Comparison of ENCODE assay signal across 14 cellular contexts in genomic region chr18:34549367-34549766, GRCh38.
"Had no signal": no experiment of that assay in that cellular context is flagged by ENCODE, and none has a peak within 500 bp of the region (broad histone marks: within the 10 kb centered on the region; RNA-seq: fewer than 3 reads in every experiment).

No MANE protein-coding gene starts in this region.

- H3K9me3 Mint-ChIP-seq: dendritic cell treated with granulocyte-macrophage colony-stimulating factor and Interleukin-4, amounts not matched to agents 40 ng/mL and 50 ng/mL, for 4 days; stimulated activated naive CD8-positive, alpha-beta T cell treated with anti-CD3 and anti-CD28 coated beads, Interleukin-15, amount 100 ng/mL, for 72 hours had no signal

- H3K4me1 Mint-ChIP-seq: naive thymus-derived CD8-positive, alpha-beta T cell; stimulated activated naive B cell treated with anti-CD40 and anti-IgM and Interleukin-4, amounts not matched to agents 10 μg/mL and 1 μg/mL and 100 μg/mL, for 72 hours; stimulated activated naive CD8-positive, alpha-beta T cell treated with anti-CD3 and anti-CD28 coated beads, Interleukin-15, amount 100 ng/mL, for 72 hours had no signal

- H3K27me3 Mint-ChIP-seq: dendritic cell treated with granulocyte-macrophage colony-stimulating factor and Interleukin-4, amounts not matched to agents 40 ng/mL and 50 ng/mL, for 4 days; effector memory CD8-positive, alpha-beta T cell; naive thymus-derived CD8-positive, alpha-beta T cell; stimulated activated naive B cell treated with anti-CD40 and anti-IgM and Interleukin-4, amounts not matched to agents 10 μg/mL and 1 μg/mL and 100 μg/mL, for 72 hours; stimulated activated naive CD8-positive, alpha-beta T cell treated with anti-CD3 and anti-CD28 coated beads, Interleukin-15, amount 100 ng/mL, for 72 hours had no signal

- ATAC-seq: effector memory CD8-positive, alpha-beta T cell; gastrocnemius medialis; mucosa of descending colon; naive thymus-derived CD8-positive, alpha-beta T cell; stimulated activated naive B cell treated with anti-CD40 and anti-IgM and Interleukin-4, amounts not matched to agents 10 μg/mL and 1 μg/mL and 100 μg/mL, for 72 hours; stimulated activated naive CD8-positive, alpha-beta T cell treated with anti-CD3 and anti-CD28 coated beads, Interleukin-15, amount 100 ng/mL, for 72 hours; upper lobe of right lung had no signal

- H3K36me3 Mint-ChIP-seq: naive thymus-derived CD8-positive, alpha-beta T cell; stimulated activated naive B cell treated with anti-CD40 and anti-IgM and Interleukin-4, amounts not matched to agents 10 μg/mL and 1 μg/mL and 100 μg/mL, for 72 hours had no signal

- H3K4me3 Mint-ChIP-seq: dendritic cell treated with granulocyte-macrophage colony-stimulating factor and Interleukin-4, amounts not matched to agents 40 ng/mL and 50 ng/mL, for 4 days; effector memory CD8-positive, alpha-beta T cell; naive thymus-derived CD8-positive, alpha-beta T cell; stimulated activated naive B cell treated with anti-CD40 and anti-IgM and Interleukin-4, amounts not matched to agents 10 μg/mL and 1 μg/mL and 100 μg/mL, for 72 hours; stimulated activated naive CD8-positive, alpha-beta T cell treated with anti-CD3 and anti-CD28 coated beads, Interleukin-15, amount 100 ng/mL, for 72 hours had no signal

- DNase-seq: effector memory CD8-positive, alpha-beta T cell; gastrocnemius medialis; glutamatergic neuron; mammary epithelial cell; mucosa of descending colon; naive thymus-derived CD8-positive, alpha-beta T cell; sigmoid colon; stimulated activated CD4-positive, alpha-beta T cell treated with anti-CD3 and anti-CD28 coated beads, Interleukin-2, amount 100 ng/mL, for 24 hours; stimulated activated CD4-positive, alpha-beta T cell treated with anti-CD3 and anti-CD28 coated beads, Interleukin-4, amount 100 ng/mL, for 4 hours; stimulated activated naive B cell treated with anti-CD40 and anti-IgM and Interleukin-4, amounts not matched to agents 10 μg/mL and 1 μg/mL and 100 μg/mL, for 72 hours; stimulated activated naive CD8-positive, alpha-beta T cell treated with anti-CD3 and anti-CD28 coated beads, Interleukin-15, amount 100 ng/mL, for 72 hours; testis; upper lobe of right lung had no signal

- H3K27ac Mint-ChIP-seq: dendritic cell treated with granulocyte-macrophage colony-stimulating factor and Interleukin-4, amounts not matched to agents 40 ng/mL and 50 ng/mL, for 4 days; effector memory CD8-positive, alpha-beta T cell; naive thymus-derived CD8-positive, alpha-beta T cell; stimulated activated naive B cell treated with anti-CD40 and anti-IgM and Interleukin-4, amounts not matched to agents 10 μg/mL and 1 μg/mL and 100 μg/mL, for 72 hours; stimulated activated naive CD8-positive, alpha-beta T cell treated with anti-CD3 and anti-CD28 coated beads, Interleukin-15, amount 100 ng/mL, for 72 hours had no signal
